Comparison of ENCODE assay signal across 1 cellular context in genomic region chr2:126890136-126890961, GRCh38.
TF ChIP-seq lines count a peak whose summit lies in the region.

No MANE protein-coding gene starts in this region.

TF ChIP-seq in H1, 55 proteins besides CTCF, POLR2A, EP300 and RAD21 (continued from another document):
- TF ChIP-seq YY1 (IDR thresholded peaks at IDR 0.05; ENCODE audit: low read depth, low read length) (no peak), SP4 (IDR thresholded peaks at IDR 0.05; ENCODE audit: low read length) (no peak), ATF2 (IDR thresholded peaks at IDR 0.05; ENCODE audit: low read length) (no peak), SUZ12 (IDR thresholded peaks at IDR 0.05; ENCODE audit: low read length) (no peak), MAFK (IDR thresholded peaks at IDR 0.05; ENCODE audit: low read depth, low read length) (no peak)
